ENCODE assay signal across 8 cellular contexts in genomic region chr17:17235212-17236174, GRCh38. TPM values are rescaled to one million over a fixed set of nuclear protein-coding genes. Genes with fewer than 3 reads are reported as not detected.
DNase-seq lines count a peak whose midpoint lies in the region; ATAC-seq and TF ChIP-seq lines count a peak whose summit lies in the region.

No MANE protein-coding gene starts in this region.

- no peaks in the 10 kb centered on the region for H3K9me3 Mint-ChIP-seq in MCF 10A (ENCODE audit: unreplicated experiment)

- peak overlapping the region; percentile 82 for H3K4me3 Mint-ChIP-seq in MCF 10A (ENCODE audit: unreplicated experiment)

- H3K27ac Mint-ChIP-seq in MCF 10A (ENCODE audit: low read depth, unreplicated experiment): peak overlapping the region; percentile 100

- peak overlapping the region; percentile 100 for H3K4me3 ChIP-seq in LNCaP clone FGC (ENCODE audit: low read depth, low read length)
- H3K4me3 ChIP-seq in lung: peak overlapping the region; percentile 100
- H3K4me3 ChIP-seq in tibial nerve: peak overlapping the region; percentile 61 to 100 (median 91)

- H3K36me3 ChIP-seq in lung (ENCODE audit: control insufficient read depth in 2 of 2, insufficient read depth in 2 of 2, low read length in 2 of 2): peaks cover 0 to 21% of the 10 kb centered on the region in 2 donors
- peaks cover 0 to 24% (median 11%) of the 10 kb centered on the region in 3 donors for H3K36me3 ChIP-seq in tibial nerve

- TF ChIP-seq POLR2A in tibial nerve (IDR thresholded peaks at IDR 0.05): no peak

- H3K9me3 ChIP-seq in lung (ENCODE audit: control insufficient read depth in 2 of 2, insufficient read depth in 1 of 2, low read length in 1 of 2) (no peaks in the 10 kb centered on the region), tibial nerve (no peaks in the 10 kb centered on the region)

- POLR2A ChIA-PET in MCF 10A (lab: Yijun Ruan, JAX): interaction anchor here (0.6 to 4.2 kb wide), 11 partner anchors 9 to 605 kb away, joined by 3 to 19 read pairs (median 3); partner anchors contain the start of gene COPS3

- CTCF ChIA-PET in MCF 10A (lab: Yijun Ruan, JAX): interaction anchor here (0.7 to 1.2 kb wide), 3 partner anchors 175 to 236 kb away, joined by 3 read pairs; no protein-coding TSS in a partner anchor

- DNase-seq in COLO668 (lab: John Stamatoyannopoulos, UW; ENCODE audit: unreplicated experiment) (peak; percentile 40), LNCaP clone FGC (ENCODE audit: low read depth) (peak; percentile 44), MCF 10A (ENCODE audit: unreplicated experiment) (no peak), lung (ENCODE audit: low spot score) (peak; percentile 45), tibial nerve (ENCODE audit: low spot score in 2 of 2) (peak in 1 of 2 donors; percentile 21)
- no peak for DNase-seq in activated CD4-positive, CD25-positive, alpha-beta regulatory T cell (lab: John Stamatoyannopoulos, UW)

- ATAC-seq in lung (ENCODE audit: insufficient read depth, low FRiP score) (no peak), HG03432 (IDR thresholded peaks at IDR 0.05; ENCODE audit: unreplicated experiment) (no peak), HG03520 (IDR thresholded peaks at IDR 0.05; ENCODE audit: unreplicated experiment) (no peak)

- TF ChIP-seq EP300 in tibial nerve (IDR thresholded peaks at IDR 0.05): no peak

- peak overlapping the region; percentile 96 to 100 for H3K27ac ChIP-seq in lung (ENCODE audit: low read depth in 1 of 2, low read length in 1 of 2)
- H3K27ac ChIP-seq in tibial nerve: peak overlapping the region in 3 of 4 donors; percentile 89 to 99 (median 92)

- H3K4me1 ChIP-seq in lung (ENCODE audit: control insufficient read depth in 2 of 2, insufficient read depth in 2 of 2, low read length in 2 of 2) (peaks cover 0 to 2% of the 10 kb centered on the region in 2 donors), tibial nerve (peaks cover 0 to 37% (median 15%) of the 10 kb centered on the region in 4 donors)

- TF ChIP-seq CTCF in LNCaP clone FGC (IDR thresholded peaks at IDR 0.05; ENCODE audit: control insufficient read depth, extremely low read depth, insufficient read depth) (no peak), MCF 10A (IDR thresholded peaks at IDR 0.05; ENCODE audit: unreplicated experiment) (no peak), lung (IDR thresholded peaks at IDR 0.05; ENCODE audit: control extremely low read depth, extremely low read depth) (no peak), tibial nerve (IDR thresholded peaks at IDR 0.05) (no peak)

- BruUV-seq in MCF 10A (replicated peaks; lab: Mats Ljungman, UMichigan): no TSS peak

- peaks cover 38% of the 10 kb centered on the region for H3K36me3 Mint-ChIP-seq in MCF 10A (ENCODE audit: insufficient read depth, unreplicated experiment)

- intact Hi-C loops in MCF 10A (cut with micrococcal nuclease): no loop called here

- H3K27me3 Mint-ChIP-seq in MCF 10A (ENCODE audit: insufficient read depth, unreplicated experiment): no peaks in the 10 kb centered on the region

- peaks cover 13% of the 10 kb centered on the region for H3K4me1 Mint-ChIP-seq in MCF 10A (ENCODE audit: insufficient read depth, unreplicated experiment)

- H3K27me3 ChIP-seq in lung (ENCODE audit: control insufficient read depth, insufficient read depth) (no peaks in the 10 kb centered on the region), tibial nerve (no peaks in the 10 kb centered on the region)

- WGBS in lung, 2 donors: 51 to 66% methylated on average over 19 of the region's 19 CpGs
- WGBS in tibial nerve, 2 donors: 45 to 47% methylated on average over 19 of the region's 19 CpGs

RNA-seq across cellular contexts. Expression of gene FLCN, which starts 1.5 kb away (rescaled TPM):
- total RNA-seq in MCF 10A (2022): 25.6 and 49.7 TPM in 2 replicates
- total RNA-seq in lung: 100 to 1,000 TPM; 111 to 118 TPM
- 10 to 100 TPM; 31.4 to 48.9 TPM for polyA plus RNA-seq in lung
- total RNA-seq in tibial nerve: 10 to 100 TPM; 71.5 to 85.9 (median 76.6) TPM

RNA-seq across cellular contexts. Expression of gene PLD6, which starts 29.4 kb away (rescaled TPM):
- total RNA-seq in MCF 10A (2022) (5.5 and 9.2 TPM in 2 replicates), lung (1 to 10 TPM; 6.2 to 7.7 TPM), tibial nerve (10 to 100 TPM in 1 of 4 donors, 1 to 10 TPM in 3; 6.0 to 11.1 (median 8.2) TPM)
- 1 to 10 TPM; 3.2 to 4.2 TPM for polyA plus RNA-seq in lung

RNA-seq across cellular contexts. Expression of gene COPS3, which starts 45.6 kb away (rescaled TPM):
- total RNA-seq in MCF 10A (2022) (67.0 and 91.8 TPM in 2 replicates), lung (10 to 100 TPM; 52.1 to 63.3 TPM), tibial nerve (10 to 100 TPM; 15.7 to 58.8 (median 47.6) TPM)
- polyA plus RNA-seq in lung: 10 to 100 TPM; 32.9 to 48.3 TPM

Comparison
In these comparisons a context has a peak if more than half of its experiments do, and no peak if none do; other contexts are left out.
1. DNase-seq: peak in COLO668 (single experiment), LNCaP clone FGC (single experiment) and lung (single experiment); none in MCF 10A (single experiment) and activated CD4-positive, CD25-positive, alpha-beta regulatory T cell (0 of 4).
2. Peak in every context shown above with its lines, with median percentiles within 50 percentile points of each other: H3K4me3 ChIP-seq.